ENCODE assay signal across 8 cellular contexts in the genomic region with DNA sequence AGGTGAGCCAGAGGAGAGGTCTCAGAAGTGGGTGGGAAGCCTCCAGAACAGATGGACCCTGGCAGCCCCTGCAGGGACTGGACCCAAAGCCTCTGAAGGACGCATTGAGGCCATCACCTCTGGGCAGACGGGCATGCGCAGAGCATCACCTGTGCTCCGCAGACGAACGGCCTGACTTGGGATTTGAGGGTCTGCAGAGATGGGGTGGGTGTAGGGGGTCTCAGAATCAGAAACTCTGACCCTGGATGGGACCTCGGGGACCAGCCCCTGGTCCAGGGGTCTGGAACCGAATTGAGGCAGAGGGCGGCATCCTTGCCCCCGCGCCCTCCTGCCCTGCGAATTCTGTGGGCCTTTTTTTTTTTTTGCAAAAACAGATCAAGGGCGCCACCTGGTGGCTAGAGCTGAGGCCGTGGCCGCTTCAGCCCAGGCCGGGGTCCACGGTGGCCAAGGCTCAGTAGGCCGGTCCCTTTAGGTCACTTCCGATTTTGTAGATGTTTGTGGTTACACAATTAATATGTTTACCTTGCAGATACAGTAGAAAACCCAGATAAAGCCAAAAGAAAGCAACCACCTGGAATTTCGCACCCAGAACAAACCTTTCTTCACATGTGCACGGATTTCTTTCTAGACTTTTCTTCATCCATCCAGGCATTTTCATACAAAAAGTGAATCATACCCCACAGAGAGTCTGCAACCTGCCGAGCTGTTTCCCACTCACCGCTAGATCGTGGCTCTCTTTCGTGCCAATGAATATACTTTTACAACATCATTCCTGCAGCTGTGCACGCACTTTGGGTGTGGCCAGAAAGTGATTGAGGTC. TPM values are rescaled to one million over a fixed set of nuclear protein-coding genes. Genes with fewer than 3 reads are reported as not detected.
DNase-seq lines count a peak whose midpoint lies in the region; ATAC-seq and TF ChIP-seq lines count a peak whose summit lies in the region.

No MANE protein-coding gene starts in this region.

- no peak overlapping the region for H3K4me3 Mint-ChIP-seq in natural killer cell
- H3K4me3 Mint-ChIP-seq in natural killer cell treated with Interleukin-12 subunit alpha and Interleukin-12 subunit beta and Interleukin-15 and Interleukin-18, amount 100 ng/mL, for 72 hours, result no peak overlapping the region

- no peak for TF ChIP-seq POLR2A in sigmoid colon (IDR thresholded peaks at IDR 0.05)

- no peaks in the 10 kb centered on the region for H3K9me3 Mint-ChIP-seq in natural killer cell
- H3K9me3 Mint-ChIP-seq in natural killer cell treated with Interleukin-12 subunit alpha and Interleukin-12 subunit beta and Interleukin-15 and Interleukin-18, amount 100 ng/mL, for 72 hours, result no peaks in the 10 kb centered on the region

- DNase-seq in natural killer cell (peak; percentile 55), NCI-H526 treated with DMSO at 0.1 percent for 48 hours (lab: John Stamatoyannopoulos, UW) (peak; percentile 63), activated T-helper 1 cell treated with Interleukin-2 at 50 U/mL for 16 hours (ENCODE audit: low read depth) (peak; percentile 24), foreskin melanocyte (peak; percentile 13), sigmoid colon (peak; percentile 74)
- DNase-seq in natural killer cell treated with Interleukin-12 subunit alpha and Interleukin-12 subunit beta and Interleukin-15 and Interleukin-18, amount 100 ng/mL, for 72 hours (ENCODE audit: low spot score), result no peak

- TF ChIP-seq CTCF in natural killer cell (IDR thresholded peaks at IDR 0.05) (peak; percentile 88), sigmoid colon (IDR thresholded peaks at IDR 0.05) (peak; percentile 40 to 96 (median 72))

- no peaks in the 10 kb centered on the region for H3K36me3 Mint-ChIP-seq in natural killer cell
- H3K36me3 Mint-ChIP-seq in natural killer cell treated with Interleukin-12 subunit alpha and Interleukin-12 subunit beta and Interleukin-15 and Interleukin-18, amount 100 ng/mL, for 72 hours, result no peaks in the 10 kb centered on the region

- peaks cover 0 to 3% of the 10 kb centered on the region in 2 donors for H3K27me3 Mint-ChIP-seq in natural killer cell (ENCODE audit: low read depth in 2 of 2)
- no peaks in the 10 kb centered on the region for H3K27me3 Mint-ChIP-seq in natural killer cell treated with Interleukin-12 subunit alpha and Interleukin-12 subunit beta and Interleukin-15 and Interleukin-18, amount 100 ng/mL, for 72 hours

- no peaks in the 10 kb centered on the region for H3K36me3 ChIP-seq in sigmoid colon

- TF ChIP-seq EP300 in sigmoid colon (IDR thresholded peaks at IDR 0.05), result no peak

- no peak overlapping the region for H3K27ac Mint-ChIP-seq in natural killer cell
- peak overlapping the region in 1 of 2 donors; percentile 50 for H3K27ac Mint-ChIP-seq in natural killer cell treated with Interleukin-12 subunit alpha and Interleukin-12 subunit beta and Interleukin-15 and Interleukin-18, amount 100 ng/mL, for 72 hours

- H3K4me3 ChIP-seq in sigmoid colon, result no peak overlapping the region

- intact Hi-C loops in natural killer cell (cut with micrococcal nuclease) (loop anchor here (1.0 to 10.0 kb wide), 3 partner anchors 80 to 1040 kb away; no protein-coding TSS in a partner anchor), sigmoid colon (cut with DNase I) (loop anchor here (10.0 kb wide), 1 partner anchor 240 kb away; the partner anchor contains the start of gene RAE1)

- ATAC-seq in natural killer cell (peak in 2 of 3 donors; percentile 39 to 40), GM19023 (IDR thresholded peaks at IDR 0.05; ENCODE audit: unreplicated experiment) (no peak), GM19035 (IDR thresholded peaks at IDR 0.05; ENCODE audit: unreplicated experiment) (no peak)
- no peak for ATAC-seq in natural killer cell treated with Interleukin-12 subunit alpha and Interleukin-12 subunit beta and Interleukin-15 and Interleukin-18, amount 100 ng/mL, for 72 hours

- H3K27ac ChIP-seq in sigmoid colon, result no peak overlapping the region

- H3K9me3 ChIP-seq in sigmoid colon, result no peaks in the 10 kb centered on the region

- peaks cover 0 to 7% (median 0%) of the 10 kb centered on the region in 3 donors for H3K27me3 ChIP-seq in sigmoid colon

- H3K4me1 ChIP-seq in sigmoid colon, result peaks cover 0 to 12% (median 8%) of the 10 kb centered on the region in 4 donors

- peaks cover 5 to 6% of the 10 kb centered on the region in 2 donors for H3K4me1 Mint-ChIP-seq in natural killer cell
- peaks cover 0 to 9% of the 10 kb centered on the region in 2 donors for H3K4me1 Mint-ChIP-seq in natural killer cell treated with Interleukin-12 subunit alpha and Interleukin-12 subunit beta and Interleukin-15 and Interleukin-18, amount 100 ng/mL, for 72 hours (ENCODE audit: low read depth in 2 of 2)

- WGBS in sigmoid colon, 2 donors, result 17 to 34% methylated on average over 26 of the region's 26 CpGs

RNA-seq across cellular contexts. Expression of gene ZBP1, which starts 25.9 kb away (rescaled TPM):
- total RNA-seq in natural killer cell, result 10 to 100 TPM; 95.4 to 99.7 (median 97.8) TPM
- 1 to 10 TPM; 4.8 to 4.9 TPM for total RNA-seq in natural killer cell treated with Interleukin-12 subunit alpha and Interleukin-12 subunit beta and Interleukin-15 and Interleukin-18, amount 100 ng/mL, for 72 hours
- under 1 TPM in 2 of 4 donors, not detected in 2; 0.36 to 0.49 TPM for total RNA-seq in sigmoid colon
- 10 to 100 TPM in 1 of 3 donors, 1 to 10 TPM in 2; 1.2 to 17.2 (median 5.3) TPM for polyA plus RNA-seq in sigmoid colon

RNA-seq across cellular contexts. Expression of gene PCK1, which starts 33.4 kb away (rescaled TPM):
- not detected for total RNA-seq in natural killer cell
- not detected for total RNA-seq in natural killer cell treated with Interleukin-12 subunit alpha and Interleukin-12 subunit beta and Interleukin-15 and Interleukin-18, amount 100 ng/mL, for 72 hours
- 1 to 10 TPM in 1 of 4 donors, under 1 TPM in 3; 0.33 to 7.5 (median 0.48) TPM for total RNA-seq in sigmoid colon
- 100 to 1,000 TPM in 1 of 3 donors, 10 to 100 TPM in 2; 40.4 to 334 (median 85.9) TPM for polyA plus RNA-seq in sigmoid colon

Comparison
In these comparisons a context has a peak if more than half of its experiments do, and no peak if none do; other contexts are left out.
1. ATAC-seq: peak in natural killer cell (2 of 3); none in natural killer cell treated with Interleukin-12 subunit alpha and Interleukin-12 subunit beta and Interleukin-15 and Interleukin-18, amount 100 ng/mL, for 72 hours (0 of 2), GM19023 (single experiment) and GM19035 (single experiment).
2. RNA of gene ZBP1, which starts 25.9 kb away (total RNA-seq): 95.4 to 99.7 TPM in natural killer cell; 4.8 to 4.9 TPM in natural killer cell treated with Interleukin-12 subunit alpha and Interleukin-12 subunit beta and Interleukin-15 and Interleukin-18, amount 100 ng/mL, for 72 hours and 0.36 to 0.49 TPM in sigmoid colon; every median in the first group is over 10 times any median in the second.